8 cellular contexts compared by ENCODE assay signal in the genomic region with DNA sequence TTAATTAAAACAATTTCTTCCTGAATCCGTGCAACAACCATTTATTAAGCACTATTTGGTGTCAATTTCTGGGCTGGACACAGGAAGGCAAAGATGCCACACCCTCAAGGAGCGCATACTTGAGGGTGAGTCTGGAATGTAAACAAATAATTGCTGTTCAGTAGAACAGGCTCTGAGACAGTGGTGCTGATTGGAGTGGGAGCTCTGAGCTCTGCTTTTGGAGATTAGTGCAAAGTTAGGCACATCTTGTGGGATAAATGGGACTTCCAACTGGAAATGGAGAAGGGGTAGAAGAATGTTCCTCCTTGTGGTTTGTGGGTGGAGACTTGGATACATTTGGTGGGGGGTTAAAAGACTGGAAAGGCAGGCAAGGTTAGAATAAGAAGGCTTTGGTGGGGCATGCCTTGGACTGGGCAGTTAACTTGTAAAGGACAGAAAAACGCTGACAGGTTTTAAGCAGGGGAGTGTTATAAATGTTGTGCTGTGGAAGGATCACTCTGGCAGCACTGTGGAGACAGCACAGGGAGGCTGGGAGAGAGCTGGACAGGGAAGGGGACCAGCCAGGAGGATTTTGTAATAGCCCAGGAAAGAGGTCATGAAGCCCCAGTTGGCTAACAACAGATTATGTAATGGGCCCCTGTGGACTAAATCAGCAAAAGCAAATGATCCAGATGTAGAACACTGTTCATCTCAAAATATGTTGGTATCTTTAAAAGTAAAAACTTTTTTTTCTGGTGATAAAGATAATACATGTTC.
DNase-seq lines count a peak whose midpoint lies in the region; ATAC-seq and TF ChIP-seq lines count a peak whose summit lies in the region.

No MANE protein-coding gene starts in this region.

- TF ChIP-seq CTCF in MM.1S (IDR thresholded peaks at IDR 0.05; ENCODE audit: low read length) (no peak), endothelial cell (IDR thresholded peaks at IDR 0.05; ENCODE audit: unreplicated experiment) (no peak)

- no peaks in the 10 kb centered on the region for H3K36me3 Mint-ChIP-seq in CD4-positive, CD25-positive, alpha-beta regulatory T cell
- no peaks in the 10 kb centered on the region for H3K36me3 Mint-ChIP-seq in endothelial cell (ENCODE audit: low read depth, unreplicated experiment)

- H3K27me3 Mint-ChIP-seq in CD4-positive, CD25-positive, alpha-beta regulatory T cell, result peaks cover 6% of the 10 kb centered on the region
- H3K27me3 Mint-ChIP-seq in endothelial cell (ENCODE audit: unreplicated experiment), result peaks cover 2% of the 10 kb centered on the region

- H3K4me1 Mint-ChIP-seq in CD4-positive, CD25-positive, alpha-beta regulatory T cell, result peaks cover 0 to 4% (median under 1%) of the 10 kb centered on the region in 4 donors
- no peaks in the 10 kb centered on the region for H3K4me1 Mint-ChIP-seq in endothelial cell (ENCODE audit: unreplicated experiment)

- no peak for ATAC-seq in CD4-positive, CD25-positive, alpha-beta regulatory T cell (ENCODE audit: low read depth in 2 of 2)

- no peaks in the 10 kb centered on the region for H3K4me1 ChIP-seq in CD4-positive, CD25-positive, alpha-beta regulatory T cell (ENCODE audit: control insufficient read depth, insufficient read depth, low read length, poor library complexity, severe bottlenecking)
- H3K4me1 ChIP-seq in MM.1S (ENCODE audit: low read length), result peaks cover 27% of the 10 kb centered on the region

- H3K4me3 Mint-ChIP-seq in CD4-positive, CD25-positive, alpha-beta regulatory T cell, result no peak overlapping the region
- no peak overlapping the region for H3K4me3 Mint-ChIP-seq in endothelial cell (ENCODE audit: unreplicated experiment)

- no peak overlapping the region for H3K4me2 ChIP-seq in MM.1S (ENCODE audit: low read depth, low read length)

- no peak overlapping the region for H3K9ac ChIP-seq in MM.1S (ENCODE audit: low read length)

- H3K4me3 ChIP-seq in CD4-positive, CD25-positive, alpha-beta regulatory T cell (ENCODE audit: low read depth, low read length), result no peak overlapping the region
- no peak overlapping the region for H3K4me3 ChIP-seq in MG63
- H3K4me3 ChIP-seq in MM.1S (ENCODE audit: low read length), result no peak overlapping the region

- no peaks in the 10 kb centered on the region for H4K20me1 ChIP-seq in MM.1S (ENCODE audit: insufficient read depth, low read length)

- peak overlapping the region in 2 of 3 donors; percentile 27 to 67 for H3K27ac Mint-ChIP-seq in CD4-positive, CD25-positive, alpha-beta regulatory T cell
- H3K27ac Mint-ChIP-seq in endothelial cell (ENCODE audit: unreplicated experiment), result no peak overlapping the region

- no peak overlapping the region for H2AFZ ChIP-seq in MM.1S (ENCODE audit: low read length)

- H3K27ac ChIP-seq in CD4-positive, CD25-positive, alpha-beta regulatory T cell (ENCODE audit: insufficient read depth, low read length, poor library complexity, severe bottlenecking), result no peak overlapping the region
- H3K27ac ChIP-seq in MM.1S (ENCODE audit: low read length), result no peak overlapping the region

- no peaks in the 10 kb centered on the region for H3K79me2 ChIP-seq in MM.1S (ENCODE audit: low read length)

- no peaks in the 10 kb centered on the region for H3K36me3 ChIP-seq in CD4-positive, CD25-positive, alpha-beta regulatory T cell (ENCODE audit: control insufficient read depth, insufficient read depth, low read length)
- H3K36me3 ChIP-seq in MG63, result no peaks in the 10 kb centered on the region
- H3K36me3 ChIP-seq in MM.1S (replicated peaks; ENCODE audit: insufficient read depth, low read length), result no peaks in the 10 kb centered on the region

- H3K9me3 ChIP-seq in CD4-positive, CD25-positive, alpha-beta regulatory T cell (ENCODE audit: control insufficient read depth in 2 of 2, low read length in 2 of 2), result no peaks in the 10 kb centered on the region
- H3K9me3 ChIP-seq in MG63 (no peaks in the 10 kb centered on the region), MM.1S (replicated peaks; ENCODE audit: insufficient read depth, low read length) (no peaks in the 10 kb centered on the region)

- no peak for DNase-seq in CD4-positive, CD25-positive, alpha-beta regulatory T cell
- DNase-seq in MG63 (peak; percentile 56), epidermal melanocyte (ENCODE audit: insufficient read length, low spot score) (peak; percentile 27), mucosa of gallbladder (ENCODE audit: low spot score) (peak; percentile 20), MM.1S (no peak), DMS79 (lab: John Stamatoyannopoulos, UW) (no peak), GDM1 (lab: John Stamatoyannopoulos, UW) (no peak), endothelial cell (ENCODE audit: low spot score) (no peak)

- peaks cover 19% of the 10 kb centered on the region for H3F3A ChIP-seq in MM.1S (ENCODE audit: insufficient read depth, low read length)

- H3K9me3 Mint-ChIP-seq in CD4-positive, CD25-positive, alpha-beta regulatory T cell, result peaks cover 0 to 4% (median 3%) of the 10 kb centered on the region in 7 donors
- no peaks in the 10 kb centered on the region for H3K9me3 Mint-ChIP-seq in endothelial cell (ENCODE audit: unreplicated experiment)

- no peaks in the 10 kb centered on the region for H3K27me3 ChIP-seq in CD4-positive, CD25-positive, alpha-beta regulatory T cell (ENCODE audit: control insufficient read depth, insufficient read depth, low read length)
- H3K27me3 ChIP-seq in MG63 (no peaks in the 10 kb centered on the region), MM.1S (replicated peaks; ENCODE audit: insufficient read depth, low read length) (peaks cover 23% of the 10 kb centered on the region)

- no peaks in the 10 kb centered on the region for H3K9me2 ChIP-seq in MM.1S (replicated peaks; ENCODE audit: insufficient read depth, low read length)

Comparison
In these comparisons a context has a peak if more than half of its experiments do, and no peak if none do; other contexts are left out.
1. DNase-seq: peak in MG63 (single experiment), epidermal melanocyte (single experiment) and mucosa of gallbladder (single experiment); none in CD4-positive, CD25-positive, alpha-beta regulatory T cell (0 of 3), MM.1S (single experiment), DMS79 (single experiment), GDM1 (single experiment) and endothelial cell (single experiment).